In the genomic region with DNA sequence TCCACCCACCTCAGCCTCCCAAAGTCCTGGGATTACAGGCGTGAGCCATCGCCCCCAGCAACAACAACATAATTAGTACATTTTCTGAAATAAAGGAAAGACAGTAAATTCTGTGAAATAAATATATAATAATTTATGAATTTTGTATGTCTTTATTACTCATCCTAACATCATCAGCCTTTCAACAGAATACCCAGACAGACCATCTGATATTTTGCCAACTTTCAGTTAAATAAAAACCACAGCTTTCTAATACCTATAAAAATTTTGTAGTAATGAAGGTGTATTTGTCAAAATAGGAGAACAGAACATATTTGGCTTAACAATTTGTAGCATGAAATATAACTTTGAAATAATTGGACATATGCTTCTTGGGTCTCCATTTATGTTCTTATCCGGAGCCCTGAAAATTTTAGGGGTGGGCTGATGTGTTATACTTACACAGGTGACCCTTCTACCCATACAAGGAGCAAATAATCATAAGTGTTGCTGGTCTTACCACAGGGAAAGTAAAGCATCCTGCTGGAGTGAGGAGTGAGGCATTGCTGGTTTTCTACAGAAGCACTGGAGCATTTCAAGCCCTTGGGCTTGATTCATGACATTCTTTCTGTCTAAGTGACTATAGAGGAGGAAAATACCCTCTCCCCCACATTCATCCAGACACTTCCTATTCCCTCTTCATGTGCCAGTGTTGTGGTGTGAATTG, we compare ENCODE assay signal across 27 cellular contexts.
DNase-seq lines count a peak whose midpoint lies in the region; ATAC-seq, FAIRE-seq and TF ChIP-seq lines count a peak whose summit lies in the region.
"Had no signal": no experiment of that assay in that cellular context is flagged by ENCODE, and none has a peak within 500 bp of the region (broad histone marks: within the 10 kb centered on the region; RNA-seq: fewer than 3 reads in every experiment).

No MANE protein-coding gene starts in this region.

- H3K79me2 ChIP-seq in mammary epithelial cell (ENCODE audit: insufficient read depth, low read length): no peaks in the 10 kb centered on the region
- no peaks in the 10 kb centered on the region for H3K79me2 ChIP-seq in Karpas-422 (ENCODE audit: low read length)

- BruUV-seq in mammary epithelial cell (replicated peaks; lab: Mats Ljungman, UMichigan): no TSS peak
- BruUV-seq in MCF 10A (replicated peaks; lab: Mats Ljungman, UMichigan): no TSS peak

- no peak overlapping the region for H3K27ac Mint-ChIP-seq in MCF 10A (ENCODE audit: low read depth, unreplicated experiment)
- H3K27ac Mint-ChIP-seq: activated CD4-positive, alpha-beta T cell treated with anti-CD3 and anti-CD28 coated beads, Interleukin-2, amount 10 ng/mL, durations not matched to agents 24 days and 14 days; activated naive CD8-positive, alpha-beta T cell treated with anti-CD3 and anti-CD28 coated beads, Interleukin-2, amount 50 U/mL, for 24 hours; activated T-cell treated with anti-CD3 and anti-CD28 coated beads, Interleukin-2, amount 50 U/mL, for 24 hours; CD4-positive, alpha-beta memory T cell; memory B cell had no signal

- H3K9me3 Mint-ChIP-seq in MCF 10A (ENCODE audit: unreplicated experiment): no peaks in the 10 kb centered on the region
- no peaks in the 10 kb centered on the region for H3K9me3 Mint-ChIP-seq in activated T-cell treated with anti-CD3 and anti-CD28 coated beads, Interleukin-2, amount 50 U/mL, for 4 hours
- H3K9me3 Mint-ChIP-seq: activated CD4-positive, alpha-beta T cell treated with anti-CD3 and anti-CD28 coated beads, Interleukin-2, amount 10 ng/mL, durations not matched to agents 24 days and 14 days; activated naive CD8-positive, alpha-beta T cell treated with anti-CD3 and anti-CD28 coated beads, Interleukin-2, amount 50 U/mL, for 24 hours; activated T-cell treated with anti-CD3 and anti-CD28 coated beads, Interleukin-2, amount 50 U/mL, for 24 hours; CD4-positive, alpha-beta memory T cell; memory B cell had no signal

- peaks cover 1% of the 10 kb centered on the region for H3K36me3 ChIP-seq in mammary epithelial cell (ENCODE audit: insufficient read depth, low read length)
- H3K36me3 ChIP-seq in bronchial epithelial cell (ENCODE audit: control insufficient read depth, insufficient read depth, low read length): no peaks in the 10 kb centered on the region
- peaks cover 9% of the 10 kb centered on the region; the same call in 1 of the 2 replicates for H3K36me3 ChIP-seq in Karpas-422 (ENCODE audit: insufficient read depth, low read length)

- H3K4me1 Mint-ChIP-seq in MCF 10A (ENCODE audit: insufficient read depth, unreplicated experiment): no peaks in the 10 kb centered on the region
- H3K4me1 Mint-ChIP-seq in activated T-cell treated with anti-CD3 and anti-CD28 coated beads, Interleukin-2, amount 50 U/mL, for 4 hours (ENCODE audit: low read depth): no peaks in the 10 kb centered on the region
- H3K4me1 Mint-ChIP-seq: activated CD4-positive, alpha-beta T cell treated with anti-CD3 and anti-CD28 coated beads, Interleukin-2, amount 10 ng/mL, durations not matched to agents 24 days and 14 days; activated naive CD8-positive, alpha-beta T cell treated with anti-CD3 and anti-CD28 coated beads, Interleukin-2, amount 50 U/mL, for 24 hours; CD4-positive, alpha-beta memory T cell; memory B cell had no signal

- peaks cover 3% of the 10 kb centered on the region for H3K4me1 ChIP-seq in mammary epithelial cell (ENCODE audit: insufficient read depth, low read length)
- no peaks in the 10 kb centered on the region; the same call in 1 of the 2 replicates for H3K4me1 ChIP-seq in Karpas-422 (ENCODE audit: low read length)

- no peaks in the 10 kb centered on the region for H3K9me3 ChIP-seq in mammary epithelial cell (replicated peaks; ENCODE audit: insufficient read depth, low read length)
- H3K9me3 ChIP-seq in Karpas-422 (ENCODE audit: low read length): no peaks in the 10 kb centered on the region

- no peaks in the 10 kb centered on the region for H3K36me3 Mint-ChIP-seq in MCF 10A (ENCODE audit: insufficient read depth, unreplicated experiment)
- peaks cover 2% of the 10 kb centered on the region for H3K36me3 Mint-ChIP-seq in activated T-cell treated with anti-CD3 and anti-CD28 coated beads, Interleukin-2, amount 50 U/mL, for 4 hours (ENCODE audit: insufficient read depth)

- TF ChIP-seq CTCF in mammary epithelial cell (conservative IDR thresholded peaks at IDR 0.05 in 1 of 2, IDR thresholded peaks at IDR 0.05 in 1 of 2; ENCODE audit: extremely low read depth in 1 of 2, insufficient read depth in 1 of 2, low read depth in 1 of 2, low read length in 2 of 2): no peak
- TF ChIP-seq CTCF in MCF 10A (IDR thresholded peaks at IDR 0.05; ENCODE audit: unreplicated experiment): no peak
- TF ChIP-seq CTCF in bronchial epithelial cell (IDR thresholded peaks at IDR 0.05; ENCODE audit: insufficient read depth, low read length, severe bottlenecking): no peak

- FAIRE-seq in bronchial epithelial cell (lab: Jason Lieb, UNC): no peak
- FAIRE-seq: H54 had no signal

- dilution Hi-C loops in mammary epithelial cell (cut with HindIII; ENCODE audit: low sequenced_read_pairs): no loop called here

- POLR2A ChIA-PET in MCF 10A (lab: Yijun Ruan, JAX): no interaction called here

- no peak overlapping the region for H3K4me2 ChIP-seq in mammary epithelial cell (ENCODE audit: insufficient read depth, low read depth, low read length)
- H3K4me2 ChIP-seq in Karpas-422 (ENCODE audit: low read depth, low read length, poor library complexity, severe bottlenecking): no peak overlapping the region

- H3K4me3 ChIP-seq in mammary epithelial cell (replicated peaks in 1 of 3; ENCODE audit: insufficient read depth in 1 of 3, low read depth in 2 of 3, low read length in 3 of 3) (no peak overlapping the region), bronchial epithelial cell (ENCODE audit: low read depth, low read length) (no peak overlapping the region), Karpas-422 (ENCODE audit: low read length) (no peak overlapping the region)

- H3K9me2 ChIP-seq in Karpas-422 (replicated peaks; ENCODE audit: insufficient read depth, low read length): no peaks in the 10 kb centered on the region; the same call in 1 of the 2 replicates

- H2AFZ ChIP-seq in mammary epithelial cell (ENCODE audit: low read depth, low read length): no peak overlapping the region
- no peak overlapping the region for H2AFZ ChIP-seq in Karpas-422 (ENCODE audit: low read length)

- H3K27me3 Mint-ChIP-seq in MCF 10A (ENCODE audit: insufficient read depth, unreplicated experiment): no peaks in the 10 kb centered on the region
- H3K27me3 Mint-ChIP-seq in activated T-cell treated with anti-CD3 and anti-CD28 coated beads, Interleukin-2, amount 50 U/mL, for 4 hours (ENCODE audit: low read depth): no peaks in the 10 kb centered on the region
- H3K27me3 Mint-ChIP-seq: activated CD4-positive, alpha-beta T cell treated with anti-CD3 and anti-CD28 coated beads, Interleukin-2, amount 10 ng/mL, durations not matched to agents 24 days and 14 days; activated naive CD8-positive, alpha-beta T cell treated with anti-CD3 and anti-CD28 coated beads, Interleukin-2, amount 50 U/mL, for 24 hours; activated T-cell treated with anti-CD3 and anti-CD28 coated beads, Interleukin-2, amount 50 U/mL, for 24 hours; CD4-positive, alpha-beta memory T cell; memory B cell had no signal

- no peak for ATAC-seq in GM21390 (IDR thresholded peaks at IDR 0.05; ENCODE audit: unreplicated experiment)
- ATAC-seq in GM18511 (IDR thresholded peaks at IDR 0.05; ENCODE audit: unreplicated experiment): no peak
- ATAC-seq in activated T-cell treated with anti-CD3 and anti-CD28 coated beads, Interleukin-2, amount 50 U/mL, for 4 hours: no peak
- ATAC-seq: activated naive CD8-positive, alpha-beta T cell treated with anti-CD3 and anti-CD28 coated beads, Interleukin-2, amount 50 U/mL, for 24 hours; left cardiac atrium; Panc1; sciatic nerve had no signal

- H3K9ac ChIP-seq in mammary epithelial cell (ENCODE audit: insufficient read depth, low read length) (no peak overlapping the region), Karpas-422 (ENCODE audit: low read length) (no peak overlapping the region)

- in situ Hi-C loops in mammary epithelial cell (cut with MboI; ENCODE audit: low sequenced_read_pairs in 2 of 2): no loop called here

- CTCF ChIA-PET in mammary epithelial cell (lab: Charles Lee; ENCODE audit: low non-redundant PET) (no interaction called here), MCF 10A (lab: Yijun Ruan, JAX) (no interaction called here)

- H3K4me3 Mint-ChIP-seq in MCF 10A (ENCODE audit: unreplicated experiment): no peak overlapping the region
- no peak overlapping the region for H3K4me3 Mint-ChIP-seq in activated T-cell treated with anti-CD3 and anti-CD28 coated beads, Interleukin-2, amount 50 U/mL, for 4 hours
- H3K4me3 Mint-ChIP-seq: activated CD4-positive, alpha-beta T cell treated with anti-CD3 and anti-CD28 coated beads, Interleukin-2, amount 10 ng/mL, durations not matched to agents 24 days and 14 days; activated naive CD8-positive, alpha-beta T cell treated with anti-CD3 and anti-CD28 coated beads, Interleukin-2, amount 50 U/mL, for 24 hours; activated T-cell treated with anti-CD3 and anti-CD28 coated beads, Interleukin-2, amount 50 U/mL, for 24 hours; CD4-positive, alpha-beta memory T cell; memory B cell had no signal

- peak; percentile 42 for DNase-seq in mammary epithelial cell
- no peak for DNase-seq in MCF 10A (ENCODE audit: unreplicated experiment)
- peak; percentile 13 for DNase-seq in bronchial epithelial cell (ENCODE audit: low read depth)
- DNase-seq in left kidney (ENCODE audit: low read depth, low spot score): peak; percentile 75
- DNase-seq in Karpas-422: no peak
- DNase-seq in activated T-cell treated with anti-CD3 and anti-CD28 coated beads, Interleukin-2, amount 50 U/mL, for 4 hours: no peak
- DNase-seq: activated CD4-positive, alpha-beta T cell treated with anti-CD3 and anti-CD28 coated beads, Interleukin-2, amount 10 ng/mL, durations not matched to agents 24 days and 14 days; activated gamma-delta T cell treated with Interleukin-2 at 50 U/mL for 16 hours; activated naive CD8-positive, alpha-beta T cell treated with anti-CD3 and anti-CD28 coated beads, Interleukin-2, amount 50 U/mL, for 24 hours; activated T-cell treated with anti-CD3 and anti-CD28 coated beads, Interleukin-2, amount 50 U/mL, for 24 hours; CD4-positive, alpha-beta memory T cell; dermis blood vessel endothelial cell; DMS 273 treated with DMSO at 0.1 percent for 48 hours; head of caudate nucleus; left cardiac atrium; MM.1S; NCI-H2081; NCI-H510A; SHP77 treated with DMSO at 0.1 percent for 48 hours; stimulated activated naive CD4-positive, alpha-beta T cell treated with Interleukin-2 at 50 U/mL for 16 hours; T-helper 9 cell had no signal

- intact Hi-C loops in mammary epithelial cell (cut with micrococcal nuclease) (no loop called here), MCF 10A (cut with micrococcal nuclease) (no loop called here)

- no peaks in the 10 kb centered on the region for H3K27me3 ChIP-seq in mammary epithelial cell (ENCODE audit: insufficient read depth, low read length)
- no peaks in the 10 kb centered on the region for H3K27me3 ChIP-seq in bronchial epithelial cell (ENCODE audit: control insufficient read depth, insufficient read depth, low read length)
- H3K27me3 ChIP-seq in Karpas-422 (ENCODE audit: low read length): no peaks in the 10 kb centered on the region

- WGBS in mammary epithelial cell (ENCODE audit: low coverage, missing lambda C conversion rate): 95% methylated on average over 3 of the region's 3 CpGs

- H3K27ac ChIP-seq in mammary epithelial cell (ENCODE audit: insufficient read depth, low read depth, low read length): no peak overlapping the region
- no peak overlapping the region for H3K27ac ChIP-seq in Karpas-422 (ENCODE audit: low read length)

- no peaks in the 10 kb centered on the region for H4K20me1 ChIP-seq in mammary epithelial cell (ENCODE audit: insufficient read depth, low read length)
- no peaks in the 10 kb centered on the region for H4K20me1 ChIP-seq in Karpas-422 (ENCODE audit: insufficient read depth, low read depth, low read length)

Comparison
In these comparisons a context has a peak if more than half of its experiments do, and no peak if none do; other contexts are left out.
1. DNase-seq: peak in mammary epithelial cell (single experiment), bronchial epithelial cell (single experiment) and left kidney (single experiment); none in MCF 10A (single experiment), Karpas-422 (single experiment) and activated T-cell treated with anti-CD3 and anti-CD28 coated beads, Interleukin-2, amount 50 U/mL, for 4 hours (single experiment).